8 cellular contexts compared by ENCODE assay signal in genomic region chr4:103019319-103020124, GRCh38. TPM values are rescaled to one million over a fixed set of nuclear protein-coding genes. Genes with fewer than 3 reads are reported as not detected.
DNase-seq lines count a peak whose midpoint lies in the region; ATAC-seq, FAIRE-seq and TF ChIP-seq lines count a peak whose summit lies in the region.

Gene SLC9B1 (minus strand): TSS chr4:103019705. CDS start chr4:102991711, 27,994 bp downstream.

- ATAC-seq in CD4-positive, CD25-positive, alpha-beta regulatory T cell (ENCODE audit: low read depth in 2 of 2): peak; percentile 97 to 98
- peak; percentile 99 for ATAC-seq in GM19372 (IDR thresholded peaks at IDR 0.05; ENCODE audit: low read depth, unreplicated experiment)
- ATAC-seq in HG03521 (IDR thresholded peaks at IDR 0.05; ENCODE audit: unreplicated experiment): peak; percentile 99
- peak; percentile 100 for ATAC-seq in activated CD8-positive, alpha-beta memory T cell treated with anti-CD3 and anti-CD28 coated beads, Interleukin-2, amount 10 ng/mL, durations not matched to agents 7 days and 5 days

- peak within 1 kb of the TSS; percentile 98 for H2AFZ ChIP-seq in H1 (ENCODE audit: low read length)

- no peak within 1 kb of the TSS for H3K23ac ChIP-seq in H1 (ENCODE audit: insufficient read length)
- H3K23ac ChIP-seq in mesendoderm (ENCODE audit: low read length): no peak within 1 kb of the TSS

- POLR2A ChIA-PET in H1 (lab: Charles Lee; ENCODE audit: partially characterized antibody): interaction anchor here (0.5 to 1.0 kb wide), 5 partner anchors 13 to 192 kb away, joined by 3 to 4 read pairs (median 3); partner anchors contain the start of gene UBE2D3

- peaks cover 9 to 28% (median 12%) of the 10 kb centered on the region in 4 donors for H3K4me1 Mint-ChIP-seq in CD4-positive, CD25-positive, alpha-beta regulatory T cell
- H3K4me1 Mint-ChIP-seq in activated CD8-positive, alpha-beta memory T cell treated with anti-CD3 and anti-CD28 coated beads, Interleukin-2, amount 10 ng/mL, durations not matched to agents 7 days and 5 days: peaks cover 21% of the 10 kb centered on the region

- no peaks in the 10 kb centered on the region; the same call in 1 of the 2 replicates for H3K23me2 ChIP-seq in H1 (ENCODE audit: low read depth, low read length)

- no peak within 1 kb of the TSS for H4K91ac ChIP-seq in H1 (replicated peaks; ENCODE audit: insufficient read length, low read length)

- peak in 1 of 2 experiments; percentile 3; a peak in 1 of 4 replicates for TF ChIP-seq RAD21 in H1 (IDR thresholded peaks at IDR 0.05 in 1 of 2, conservative IDR thresholded peaks at IDR 0.05 in 1 of 2; ENCODE audit: low read depth in 2 of 2, low read length in 2 of 2)

- no peak for TF ChIP-seq CTCF in H1 (IDR thresholded peaks at IDR 0.05; ENCODE audit: control extremely low read depth in 1 of 3, insufficient read depth in 1 of 3, low read depth in 1 of 3, low read length in 3 of 3)

- peaks cover 16% of the 10 kb centered on the region for H3K4me1 ChIP-seq in CD4-positive, CD25-positive, alpha-beta regulatory T cell (ENCODE audit: control insufficient read depth, insufficient read depth, low read length, poor library complexity, severe bottlenecking)
- H3K4me1 ChIP-seq in H1 (replicated peaks in 1 of 4; ENCODE audit: control insufficient read depth in 3 of 4, insufficient read depth in 4 of 4, low read length in 3 of 4) (peaks cover 0 to 4% (median 0%) of the 10 kb centered on the region in 4 experiments; a peak in 1 of 7 replicates), mesendoderm (ENCODE audit: control insufficient read depth, low read depth, low read length) (no peaks in the 10 kb centered on the region)

- peak within 1 kb of the TSS; percentile 91 for H3K4me3 ChIP-seq in CD4-positive, CD25-positive, alpha-beta regulatory T cell (ENCODE audit: low read depth, low read length)
- H3K4me3 ChIP-seq in H1 (ENCODE audit: extremely low read depth in 1 of 4, insufficient read depth in 2 of 4, low read depth in 3 of 4, low read length in 4 of 4): peak within 1 kb of the TSS; percentile 60 to 72 (median 66)
- H3K4me3 ChIP-seq in mesendoderm (ENCODE audit: low read length): peak within 1 kb of the TSS; percentile 57

- peak in 1 of 2 experiments; percentile 74; a peak in 1 of 3 replicates for TF ChIP-seq EP300 in H1 (IDR thresholded peaks at IDR 0.05; ENCODE audit: borderline replicate concordance in 1 of 2, low read depth in 2 of 2, low read length in 2 of 2)

- peak within 1 kb of the TSS; percentile 91 for H3K27ac ChIP-seq in CD4-positive, CD25-positive, alpha-beta regulatory T cell (ENCODE audit: insufficient read depth, low read length, poor library complexity, severe bottlenecking)
- peak within 1 kb of the TSS; percentile 89 for H3K27ac ChIP-seq in H1 (ENCODE audit: low read depth, low read length)
- peak within 1 kb of the TSS; percentile 47 for H3K27ac ChIP-seq in mesendoderm (ENCODE audit: low read depth, low read length)

- no peaks in the 10 kb centered on the region for H3K79me1 ChIP-seq in H1 (ENCODE audit: low read depth, low read length)
- H3K79me1 ChIP-seq in mesendoderm (ENCODE audit: low read length): no peaks in the 10 kb centered on the region

- H3K36me3 Mint-ChIP-seq in CD4-positive, CD25-positive, alpha-beta regulatory T cell: peaks cover 6% of the 10 kb centered on the region
- H3K36me3 Mint-ChIP-seq in activated CD8-positive, alpha-beta memory T cell treated with anti-CD3 and anti-CD28 coated beads, Interleukin-2, amount 10 ng/mL, durations not matched to agents 7 days and 5 days: peaks cover 3% of the 10 kb centered on the region

- H3K56ac ChIP-seq in H1 (replicated peaks; ENCODE audit: insufficient read length, low read depth, low read length) (no peak within 1 kb of the TSS), mesendoderm (ENCODE audit: low read length) (peak within 1 kb of the TSS; percentile 88)

- peak within 1 kb of the TSS in 3 of 4 donors; percentile 90 to 92 (median 90) for H3K4me3 Mint-ChIP-seq in CD4-positive, CD25-positive, alpha-beta regulatory T cell
- H3K4me3 Mint-ChIP-seq in activated CD8-positive, alpha-beta memory T cell treated with anti-CD3 and anti-CD28 coated beads, Interleukin-2, amount 10 ng/mL, durations not matched to agents 7 days and 5 days: peak within 1 kb of the TSS; percentile 92

- H2BK15ac ChIP-seq in H1 (ENCODE audit: low read length) (no peak within 1 kb of the TSS), mesendoderm (replicated peaks; ENCODE audit: low read depth) (no peak within 1 kb of the TSS)

- H3K4me2 ChIP-seq in H1 (ENCODE audit: insufficient read depth in 1 of 2, low read depth in 2 of 2, low read length in 2 of 2): peak within 1 kb of the TSS; percentile 76 to 84
- H3K4me2 ChIP-seq in mesendoderm (ENCODE audit: low read length): peak within 1 kb of the TSS; percentile 87

- H3K27me3 Mint-ChIP-seq in CD4-positive, CD25-positive, alpha-beta regulatory T cell: no peaks in the 10 kb centered on the region
- no peaks in the 10 kb centered on the region for H3K27me3 Mint-ChIP-seq in activated CD8-positive, alpha-beta memory T cell treated with anti-CD3 and anti-CD28 coated beads, Interleukin-2, amount 10 ng/mL, durations not matched to agents 7 days and 5 days

- WGBS in H1 (ENCODE audit: extremely low coverage in 1 of 2, insufficient coverage in 1 of 2, insufficient read length in 1 of 2, insufficient replicate concordance in 2 of 2, low coverage in 1 of 2, low lambda C conversion rate in 2 of 2, missing lambda C conversion rate in 1 of 2), 2 experiments: 5% methylated on average over 46 of the region's 46 CpGs; no CpG with 5 or more reads in 1 of the 2 experiments
- no CpG with 5 or more reads among the region's 46 CpGs for WGBS in mesendoderm (ENCODE audit: extremely low coverage, insufficient coverage, low lambda C conversion rate)

- H3K4ac ChIP-seq in H1 (replicated peaks; ENCODE audit: insufficient read length, low read depth, low read length): no peak within 1 kb of the TSS
- H3K4ac ChIP-seq in mesendoderm (ENCODE audit: low read depth, low read length): peak within 1 kb of the TSS; percentile 73

- peak within 1 kb of the TSS; percentile 58 to 96 (median 86) for H3K9ac ChIP-seq in H1 (replicated peaks in 1 of 4; ENCODE audit: extremely low read depth in 1 of 4, low read depth in 3 of 4, low read length in 3 of 4)
- peak within 1 kb of the TSS; percentile 84 for H3K9ac ChIP-seq in mesendoderm (ENCODE audit: low read length)

- H3K14ac ChIP-seq in H1 (ENCODE audit: insufficient read length): no peak within 1 kb of the TSS

- no peaks in the 10 kb centered on the region for H3K79me2 ChIP-seq in H1 (ENCODE audit: control insufficient read depth in 1 of 2, insufficient read depth in 2 of 2, low read length in 2 of 2)
- H3K79me2 ChIP-seq in mesendoderm (ENCODE audit: control insufficient read depth, insufficient read depth, low read length): no peaks in the 10 kb centered on the region

- H2BK120ac ChIP-seq in H1 (replicated peaks; ENCODE audit: low read depth, low read length): no peak within 1 kb of the TSS
- H2BK120ac ChIP-seq in mesendoderm (ENCODE audit: low read depth, low read length): no peak within 1 kb of the TSS

- no peaks in the 10 kb centered on the region for H3K9me3 Mint-ChIP-seq in CD4-positive, CD25-positive, alpha-beta regulatory T cell
- H3K9me3 Mint-ChIP-seq in activated CD8-positive, alpha-beta memory T cell treated with anti-CD3 and anti-CD28 coated beads, Interleukin-2, amount 10 ng/mL, durations not matched to agents 7 days and 5 days (ENCODE audit: low read depth): no peaks in the 10 kb centered on the region

- H2AK5ac ChIP-seq in H1 (ENCODE audit: low read depth, low read length) (no peak within 1 kb of the TSS), mesendoderm (ENCODE audit: low read length) (no peak within 1 kb of the TSS)

- peak; percentile 81 to 96 for TF ChIP-seq POLR2A in H1 (IDR thresholded peaks at IDR 0.05; ENCODE audit: control extremely low read depth in 1 of 2, low read depth in 2 of 2, low read length in 2 of 2)

- H3K36me3 ChIP-seq in CD4-positive, CD25-positive, alpha-beta regulatory T cell (ENCODE audit: control insufficient read depth, insufficient read depth, low read length): no peaks in the 10 kb centered on the region
- H3K36me3 ChIP-seq in H1 (ENCODE audit: control insufficient read depth in 2 of 4, insufficient read depth in 4 of 4, low read length in 3 of 4) (no peaks in the 10 kb centered on the region), mesendoderm (ENCODE audit: control insufficient read depth, insufficient read depth, low read length) (no peaks in the 10 kb centered on the region)

- DNase-seq in CD4-positive, CD25-positive, alpha-beta regulatory T cell: peak; percentile 91 to 97 (median 93)
- DNase-seq in NK-92 treated with Interleukin-12 subunit alpha and Interleukin-12 subunit beta, amount 100 ng/mL, for 24 hours (lab: John Stamatoyannopoulos, UW): peak; percentile 86
- peak; percentile 97 for DNase-seq in activated CD8-positive, alpha-beta memory T cell treated with anti-CD3 and anti-CD28 coated beads, Interleukin-2, amount 10 ng/mL, durations not matched to agents 7 days and 5 days
- DNase-seq in H1 (ENCODE audit: low read depth in 1 of 2, low spot score in 2 of 2): peak; percentile 72 to 96
- DNase-seq in mesendoderm: peak; percentile 97
- DNase-seq in stimulated activated CD8-positive, alpha-beta memory T cell treated with anti-CD3 and anti-CD28 coated beads, Interleukin-15, amount 100 ng/mL, for 4 hours (ENCODE audit: low read depth in 2 of 2): peak; percentile 89

- no peak for FAIRE-seq in H1 (lab: Jason Lieb, UNC)

- H3K18ac ChIP-seq in H1 (ENCODE audit: extremely low read depth, low read length) (peak within 1 kb of the TSS; percentile 25; the same call in 1 of the 2 replicates), mesendoderm (ENCODE audit: low read length) (no peak within 1 kb of the TSS)

- CTCF ChIA-PET in activated CD8-positive, alpha-beta memory T cell treated with anti-CD3 and anti-CD28 coated beads, Interleukin-2, amount 10 ng/mL, durations not matched to agents 7 days and 5 days (lab: Charles Lee): interaction anchor here (0.7 to 1.7 kb wide), 8 partner anchors 10 to 674 kb away, joined by 3 to 7 read pairs (median 5); partner anchors contain the start of genes BDH2 and SLC39A8
- CTCF ChIA-PET in H1 (lab: Charles Lee; ENCODE audit: partially characterized antibody): interaction anchor here (0.5 to 1.3 kb wide), 5 partner anchors 12 to 71 kb away, joined by 3 to 4 read pairs (median 3); partner anchors contain the start of gene SLC9B2

- H4K5ac ChIP-seq in H1 (ENCODE audit: insufficient read length, low read depth, low read length) (peak within 1 kb of the TSS; percentile 13), mesendoderm (ENCODE audit: low read length) (peak within 1 kb of the TSS; percentile 98)

- H3K9me3 ChIP-seq in CD4-positive, CD25-positive, alpha-beta regulatory T cell (ENCODE audit: control insufficient read depth in 2 of 2, low read length in 2 of 2): no peaks in the 10 kb centered on the region
- peaks cover 2 to 4% of the 10 kb centered on the region in 2 experiments; a peak in 1 of 4 replicates for H3K9me3 ChIP-seq in H1 (ENCODE audit: insufficient read depth in 2 of 2, low read depth in 1 of 2, low read length in 1 of 2)

- H2BK5ac ChIP-seq in H1 (ENCODE audit: low read depth, low read length): peak within 1 kb of the TSS; percentile 69; the same call in 1 of the 2 replicates
- no peak within 1 kb of the TSS for H2BK5ac ChIP-seq in mesendoderm (ENCODE audit: low read length)

- H3K27ac Mint-ChIP-seq in CD4-positive, CD25-positive, alpha-beta regulatory T cell: peak within 1 kb of the TSS in 2 of 3 donors; percentile 97 to 98
- peak within 1 kb of the TSS; percentile 95 for H3K27ac Mint-ChIP-seq in activated CD8-positive, alpha-beta memory T cell treated with anti-CD3 and anti-CD28 coated beads, Interleukin-2, amount 10 ng/mL, durations not matched to agents 7 days and 5 days

- H4K20me1 ChIP-seq in H1 (replicated peaks in 1 of 2; ENCODE audit: control insufficient read depth in 1 of 2, insufficient read depth in 2 of 2, low read length in 2 of 2): no peaks in the 10 kb centered on the region

- H2BK20ac ChIP-seq in H1 (ENCODE audit: low read length): no peak within 1 kb of the TSS

- no peaks in the 10 kb centered on the region for H3K27me3 ChIP-seq in CD4-positive, CD25-positive, alpha-beta regulatory T cell (ENCODE audit: control insufficient read depth, insufficient read depth, low read length)
- H3K27me3 ChIP-seq in H1 (replicated peaks in 1 of 4; ENCODE audit: control insufficient read depth in 3 of 4, extremely low read depth in 1 of 4, insufficient read depth in 3 of 4, low read length in 3 of 4) (no peaks in the 10 kb centered on the region), mesendoderm (ENCODE audit: insufficient read depth, low read length, poor library complexity) (no peaks in the 10 kb centered on the region)

- peak within 1 kb of the TSS; percentile 33; the same call in 1 of the 2 replicates for H2BK12ac ChIP-seq in H1 (ENCODE audit: low read depth, low read length)

- H4K8ac ChIP-seq in H1 (ENCODE audit: extremely low read depth, insufficient read depth, low read length): peak within 1 kb of the TSS; percentile 94
- H4K8ac ChIP-seq in mesendoderm (ENCODE audit: low read depth, low read length): peak within 1 kb of the TSS; percentile 78

RNA-seq across cellular contexts. Expression of gene SLC9B1, which starts in this region (rescaled TPM):
- 1.7 TPM for total RNA-seq in CD4-positive, CD25-positive, alpha-beta regulatory T cell
- polyA plus RNA-seq in CD4-positive, CD25-positive, alpha-beta regulatory T cell: 1 to 10 TPM; 1.7 to 2.7 (median 2.5) TPM
- 1 to 10 TPM; 1.2 to 1.3 TPM for total RNA-seq in activated CD8-positive, alpha-beta memory T cell treated with anti-CD3 and anti-CD28 coated beads, Interleukin-2, amount 10 ng/mL, durations not matched to agents 7 days and 5 days
- 0.19 TPM in 1 of 2 replicates, not detected in the other for total RNA-seq in H1 (2021; fragmentation: NEBNext Ultra II Directional; extraction: Animal tissue kit (Norgen Biotek cat#: 25700))
- 0.08 and 0.25 TPM in 2 replicates for polyA plus RNA-seq in H1 (2011; rRNA removed)
- 0.65 TPM for polyA plus RNA-seq in H1 (2011; cell fraction: cytosol; rRNA removed)
- polyA plus RNA-seq in H1 (2011; cell fraction: nucleus; rRNA removed): 0.20 TPM
- polyA plus RNA-seq in H1 (2012, experiment 1 of 2): 0.12 to 0.37 TPM (median 0.31 TPM) in 4 replicates
- 0.16 TPM for polyA plus RNA-seq in H1 (2012, experiment 2 of 2)
- 0.63 TPM for polyA plus RNA-seq in H1 (2013, experiment 1 of 2)
- 0.63 TPM for polyA plus RNA-seq in H1 (2013, experiment 2 of 2)
- polyA minus RNA-seq in H1 (2011; rRNA and poly(A)+ RNA removed): 0.49 TPM in 1 of 2 replicates, not detected in the other
- polyA minus RNA-seq in H1 (2011; cell fraction: cytosol; rRNA and poly(A)+ RNA removed): not detected
- 0.40 TPM for polyA minus RNA-seq in H1 (2011; cell fraction: nucleus; rRNA and poly(A)+ RNA removed)
- polyA plus RNA-seq in mesendoderm (2013, experiment 1 of 2): 0.13 TPM
- 0.10 TPM for polyA plus RNA-seq in mesendoderm (2013, experiment 2 of 2)

Comparison
In these comparisons a context has a peak if more than half of its experiments do, and no peak if none do; other contexts are left out.
1. Peak in every context shown above with its lines: DNase-seq, ATAC-seq, H3K4me3 ChIP-seq and H3K27ac ChIP-seq.
2. Peak in DNase-seq, H3K4me3 ChIP-seq, H3K27ac ChIP-seq, H3K9ac ChIP-seq and H3K4me2 ChIP-seq in H1; RNA of the gene not detected or under 1 TPM.